22 cellular contexts compared by ENCODE assay signal in genomic region chr18:74989134-74989533, GRCh38.
"Had no signal": no experiment of that assay in that cellular context is flagged by ENCODE, and none has a peak within 500 bp of the region (broad histone marks: within the 10 kb centered on the region; RNA-seq: fewer than 3 reads in every experiment).

No MANE protein-coding gene starts in this region.

- H3K4me3 Mint-ChIP-seq: activated naive CD4-positive, alpha-beta T cell treated with anti-CD3 and anti-CD28 coated beads for 36 hours; activated naive CD8-positive, alpha-beta T cell; activated T-helper 17 cell treated with anti-CD3 and anti-CD28 coated beads, Interleukin-2, amount 50 U/mL, for 72 hours had no signal

- H3K9me3 Mint-ChIP-seq: activated naive CD4-positive, alpha-beta T cell treated with anti-CD3 and anti-CD28 coated beads for 36 hours; activated T-helper 17 cell treated with anti-CD3 and anti-CD28 coated beads, Interleukin-2, amount 50 U/mL, for 72 hours had no signal

- H3K27ac Mint-ChIP-seq: activated naive CD4-positive, alpha-beta T cell treated with anti-CD3 and anti-CD28 coated beads for 36 hours; activated naive CD8-positive, alpha-beta T cell; activated T-helper 17 cell treated with anti-CD3 and anti-CD28 coated beads, Interleukin-2, amount 50 U/mL, for 72 hours had no signal

- H3K27me3 Mint-ChIP-seq: activated naive CD8-positive, alpha-beta T cell; activated T-helper 17 cell treated with anti-CD3 and anti-CD28 coated beads, Interleukin-2, amount 50 U/mL, for 72 hours had no signal

- ATAC-seq: activated CD4-positive, CD25-positive, alpha-beta regulatory T cell treated with anti-CD3 and anti-CD28 coated beads, Interleukin-2, amount 50 U/mL, for 24 hours; activated T-helper 17 cell treated with anti-CD3 and anti-CD28 coated beads, Interleukin-2, amount 50 U/mL, for 72 hours had no signal

- DNase-seq: activated CD4-positive, alpha-beta T cell treated with anti-CD3 and anti-CD28 coated beads for 4 hours; activated gamma-delta T cell; activated naive CD4-positive, alpha-beta T cell treated with anti-CD3 and anti-CD28 coated beads for 36 hours; activated T-cell treated with anti-CD3 and anti-CD28 coated beads for 4 hours; activated T-cell treated with anti-CD3 and anti-CD28 coated beads, Interleukin-2, amount 50 U/mL, for 48 hours; adrenal gland; anterior cingulate cortex; colonic mucosa; KG1; NCI-H1092 treated with DMSO at 0.1 percent for 48 hours; NCI-H1436; NCI-H1694 treated with DMSO at 0.1 percent for 48 hours; NCI-H2029 treated with DMSO at 0.1 percent for 48 hours; NCI-H510A treated with DMSO at 0.1 percent for 48 hours; NCI-H69; Peyer's patch; Right ventricle myocardium superior; SJCRH30; SK-N-SH had no signal
